In genomic region chr5:134001938-134002731, GRCh38 we compare ENCODE assay signal across 12 cellular contexts. TPM values are rescaled to one million over a fixed set of nuclear protein-coding genes. Genes with fewer than 3 reads are reported as not detected.
DNase-seq lines count a peak whose midpoint lies in the region; ATAC-seq, FAIRE-seq and TF ChIP-seq lines count a peak whose summit lies in the region.
"Had no signal": no experiment of that assay in that cellular context is flagged by ENCODE, and none has a peak within 500 bp of the region (broad histone marks: within the 10 kb centered on the region; RNA-seq: fewer than 3 reads in every experiment).

No MANE protein-coding gene starts in this region.

- H4K20me1 ChIP-seq in K562 (replicated peaks; ENCODE audit: control insufficient read depth, insufficient read depth, low read length), result peaks cover 36% of the 10 kb centered on the region

- H3K4me3 ChIP-seq in CD4-positive, alpha-beta memory T cell (ENCODE audit: low read length in 2 of 2), result no peak overlapping the region
- H3K4me3 ChIP-seq in K562, result peak overlapping the region; percentile 99; the same call in 1 of the 2 replicates

- H3K36me3 ChIP-seq in CD4-positive, alpha-beta memory T cell (ENCODE audit: insufficient read depth, low read length), result peaks cover 4% of the 10 kb centered on the region
- peaks cover 44% of the 10 kb centered on the region for H3K36me3 ChIP-seq in K562 (ENCODE audit: control insufficient read depth, insufficient read depth, low read length)

- no peak overlapping the region for H2AFZ ChIP-seq in K562 (ENCODE audit: low read depth, low read length)

- peak overlapping the region; percentile 96 for H3K27ac ChIP-seq in CD4-positive, alpha-beta memory T cell (ENCODE audit: low read depth, low read length)
- H3K27ac ChIP-seq in K562 (ENCODE audit: extremely low read depth, low read depth, low read length), result peak overlapping the region; percentile 46; the same call in 2 of the 3 replicates

- TF ChIP-seq EP300 in K562 (IDR thresholded peaks at IDR 0.05; ENCODE audit: low read length), result no peak

- no peak for TF ChIP-seq POLR2A in K562 (conservative IDR thresholded peaks at IDR 0.05)

- DNase-seq in CD4-positive, alpha-beta memory T cell, result no peak
- DNase-seq in K562 (ENCODE audit: extremely low read depth in 1 of 4, low spot score in 3 of 4) (no peak), natural killer cell (no peak), LoVo (ENCODE audit: low spot score) (no peak), hepatic stellate cell (ENCODE audit: low spot score) (no peak)
- DNase-seq: GOT3; head of caudate nucleus; stimulated activated naive CD4-positive, alpha-beta T cell had no signal

- H3K4me3 Mint-ChIP-seq in CD4-positive, alpha-beta memory T cell, result peak overlapping the region; percentile 38 to 91 (median 68)
- peak overlapping the region in 3 of 4 donors; percentile 78 to 95 (median 79) for H3K4me3 Mint-ChIP-seq in IgD-negative memory B cell
- peak overlapping the region; percentile 42 for H3K4me3 Mint-ChIP-seq in natural killer cell

- peak overlapping the region; percentile 94 to 99; a peak in 3 of 4 replicates for H3K9ac ChIP-seq in K562 (ENCODE audit: insufficient read depth in 1 of 2, low read depth in 2 of 2, low read length in 2 of 2)

- CTCF ChIA-PET in CD4-positive, alpha-beta memory T cell (lab: Charles Lee; ENCODE audit: partially characterized antibody), result interaction anchor here (0.9 kb wide), 1 partner anchor 9 kb away, joined by 4 read pairs; no protein-coding TSS in a partner anchor
- CTCF ChIA-PET in K562 (lab: Yijun Ruan, JAX; ENCODE audit: low intra/inter-chr PET ratio), result no interaction called here

- no peak for TF ChIP-seq RAD21 in K562 (CRISPR knock-in tag; conservative IDR thresholded peaks at IDR 0.05 in 1 of 2, IDR thresholded peaks at IDR 0.05 in 1 of 2)

- H3K36me3 Mint-ChIP-seq in CD4-positive, alpha-beta memory T cell, result peaks cover 0 to 19% of the 10 kb centered on the region in 2 donors
- H3K36me3 Mint-ChIP-seq in IgD-negative memory B cell (no peaks in the 10 kb centered on the region), natural killer cell (no peaks in the 10 kb centered on the region)

- in situ Hi-C loops in K562 (cut with MboI), result no loop called here

- WGBS in K562 (ENCODE audit: insufficient coverage, low coverage, missing lambda C conversion rate), result 89% methylated on average over 13 of the region's 13 CpGs

- H3K27ac Mint-ChIP-seq in CD4-positive, alpha-beta memory T cell, result peak overlapping the region; percentile 47 to 99 (median 86)
- H3K27ac Mint-ChIP-seq in IgD-negative memory B cell (peak overlapping the region in 2 of 3 donors; percentile 37 to 97), natural killer cell (peak overlapping the region; percentile 92 to 94)

- TF ChIP-seq CTCF in K562 (IDR thresholded peaks at IDR 0.05 in 2 of 3, conservative IDR thresholded peaks at IDR 0.05 in 1 of 3; ENCODE audit: insufficient read depth in 2 of 3, low read depth in 1 of 3, low read length in 3 of 3), result no peak
- no peak for TF ChIP-seq CTCF in natural killer cell (IDR thresholded peaks at IDR 0.05)

- POLR2A ChIA-PET in CD4-positive, alpha-beta memory T cell (lab: Charles Lee; ENCODE audit: partially characterized antibody), result no interaction called here
- POLR2A ChIA-PET in K562 (lab: Yijun Ruan, JAX), result interaction anchor here (0.6 to 1.0 kb wide), 4 partner anchors 10 to 1424 kb away, joined by 3 to 4 read pairs (median 4); no protein-coding TSS in a partner anchor

- H3K4me2 ChIP-seq in K562 (ENCODE audit: insufficient read depth, low read length), result peak overlapping the region; percentile 88

- intact Hi-C loops in CD4-positive, alpha-beta memory T cell (cut with micrococcal nuclease), result loop anchor here (10.0 kb wide), 3 partner anchors 633 to 903 kb away; partner anchors contain the start of genes CAMLG, PCBD2 and SAR1B
- intact Hi-C loops in K562 (cut with micrococcal nuclease), result no loop called here
- intact Hi-C loops in natural killer cell (cut with micrococcal nuclease), result no loop called here

- H3K9me3 ChIP-seq in CD4-positive, alpha-beta memory T cell (ENCODE audit: control insufficient read depth in 1 of 2, low read length in 2 of 2), result no peaks in the 10 kb centered on the region
- H3K9me3 ChIP-seq in K562 (replicated peaks; ENCODE audit: control insufficient read depth, insufficient read depth, low read depth, low read length), result no peaks in the 10 kb centered on the region
- H3K9me3 ChIP-seq: adrenal gland had no signal

- H3K9me1 ChIP-seq in K562 (ENCODE audit: control insufficient read depth, insufficient read depth, low read length), result peaks cover 6% of the 10 kb centered on the region

- no TSS peak for BruUV-seq in K562 (replicated peaks; lab: Mats Ljungman, UMichigan)

- peaks cover 57% of the 10 kb centered on the region for H3K4me1 ChIP-seq in CD4-positive, alpha-beta memory T cell (ENCODE audit: insufficient read depth, low read length)
- peaks cover 28 to 51% of the 10 kb centered on the region in 2 experiments; a peak in 4 of 5 replicates for H3K4me1 ChIP-seq in K562 (replicated peaks in 1 of 2; ENCODE audit: control insufficient read depth in 2 of 2, insufficient read depth in 2 of 2, low read length in 2 of 2)

- FAIRE-seq in K562 (lab: Jason Lieb, UNC), result no peak

- H3K9me3 Mint-ChIP-seq in CD4-positive, alpha-beta memory T cell, result no peaks in the 10 kb centered on the region
- H3K9me3 Mint-ChIP-seq in IgD-negative memory B cell (no peaks in the 10 kb centered on the region), natural killer cell (no peaks in the 10 kb centered on the region)

- ATAC-seq in K562, result no peak
- no peak for ATAC-seq in natural killer cell
- ATAC-seq in GM19455 (IDR thresholded peaks at IDR 0.05; ENCODE audit: unreplicated experiment), result no peak
- ATAC-seq in GM18511 (IDR thresholded peaks at IDR 0.05; ENCODE audit: unreplicated experiment), result no peak

- H3K27me3 Mint-ChIP-seq in CD4-positive, alpha-beta memory T cell, result no peaks in the 10 kb centered on the region
- H3K27me3 Mint-ChIP-seq in IgD-negative memory B cell (no peaks in the 10 kb centered on the region), natural killer cell (ENCODE audit: low read depth in 2 of 2) (peaks cover 0 to 3% of the 10 kb centered on the region in 2 donors)

- peaks cover 88% of the 10 kb centered on the region for H3K79me2 ChIP-seq in K562 (ENCODE audit: control insufficient read depth, insufficient read depth, low read length)

- peaks cover 36 to 67% (median 52%) of the 10 kb centered on the region in 4 donors for H3K4me1 Mint-ChIP-seq in CD4-positive, alpha-beta memory T cell
- H3K4me1 Mint-ChIP-seq in IgD-negative memory B cell (peaks cover 36 to 42% (median 37%) of the 10 kb centered on the region in 3 donors), natural killer cell (peaks cover 31 to 58% of the 10 kb centered on the region in 2 donors)

- H3K27me3 ChIP-seq in CD4-positive, alpha-beta memory T cell (ENCODE audit: insufficient read depth, low read length), result no peaks in the 10 kb centered on the region
- H3K27me3 ChIP-seq in K562 (ENCODE audit: control insufficient read depth in 2 of 2, insufficient read depth in 2 of 2, low read length in 2 of 2), result no peaks in the 10 kb centered on the region
- H3K27me3 ChIP-seq: adrenal gland had no signal

RNA-seq across cellular contexts. Expression of gene VDAC1, which starts 2.6 kb away (rescaled TPM):
- total RNA-seq in CD4-positive, alpha-beta memory T cell, result 10 to 100 TPM; 45.1 to 46.4 TPM
- 100 to 1,000 TPM; 100 to 103 TPM for polyA plus RNA-seq in CD4-positive, alpha-beta memory T cell
- polyA plus RNA-seq in IgD-negative memory B cell (90.0 TPM), K562 (2011; rRNA removed) (155 and 168 TPM in 2 replicates), K562 (2014; fragmentation: Illumina TruSeq; extraction: Trizol) (343 and 365 TPM in 2 replicates), K562 (2014; fragmentation: Nextera tagmentation; extraction: Ambion mirVana) (100 to 1,000 TPM; 293 to 301 TPM), K562 (2014; rRNA removed) (221 and 243 TPM in 2 replicates)
- 105 and 116 TPM in 2 replicates for total RNA-seq in K562 (2011; cell fraction: chromatin; rRNA removed; ENCODE audit: low replicate concordance)
- 68.0 and 70.9 TPM in 2 replicates for total RNA-seq in K562 (2011; cell fraction: nucleolus; rRNA removed)
- total RNA-seq in K562 (2011; cell fraction: nucleoplasm; rRNA removed), result 116 and 155 TPM in 2 replicates
- total RNA-seq in K562 (2014; rRNA removed) (224 and 228 TPM in 2 replicates), K562 (2014; rRNA removed; fragmentation: Illumina TruSeq; extraction: Trizol) (366 and 402 TPM in 2 replicates), K562 (2015; rRNA removed; fragmentation: Illumina TruSeq; extraction: Trizol) (319 and 320 TPM in 2 replicates), K562 (2021) (257 and 267 TPM in 2 replicates), natural killer cell (10 to 100 TPM; 54.0 to 63.3 (median 60.2) TPM)
- polyA plus RNA-seq in K562 (2011; cell fraction: cytosol; rRNA removed), result 84.1 and 126 TPM in 2 replicates
- 76.3 and 97.2 TPM in 2 replicates for polyA plus RNA-seq in K562 (2011; cell fraction: nucleus; rRNA removed)
- 230 and 274 TPM in 2 replicates for polyA plus RNA-seq in K562 (2012)
- polyA minus RNA-seq in K562 (2011; rRNA and poly(A)+ RNA removed), result 252 and 302 TPM in 2 replicates
- polyA minus RNA-seq in K562 (2011; cell fraction: cytosol; rRNA and poly(A)+ RNA removed), result 143 and 162 TPM in 2 replicates
- 29.8 and 47.0 TPM in 2 replicates for polyA minus RNA-seq in K562 (2011; cell fraction: nucleus; rRNA and poly(A)+ RNA removed)

RNA-seq across cellular contexts. Expression of gene C5orf15, which starts 33.7 kb away (rescaled TPM):
- total RNA-seq in CD4-positive, alpha-beta memory T cell, result 10 to 100 TPM; 13.3 to 16.0 TPM
- 10 to 100 TPM; 28.5 to 28.8 TPM for polyA plus RNA-seq in CD4-positive, alpha-beta memory T cell
- polyA plus RNA-seq in IgD-negative memory B cell, result 25.5 TPM
- 43.2 and 55.8 TPM in 2 replicates for total RNA-seq in K562 (2011; cell fraction: chromatin; rRNA removed; ENCODE audit: low replicate concordance)
- total RNA-seq in K562 (2011; cell fraction: nucleolus; rRNA removed), result 42.0 and 45.9 TPM in 2 replicates
- 49.2 and 65.0 TPM in 2 replicates for total RNA-seq in K562 (2011; cell fraction: nucleoplasm; rRNA removed)
- 23.3 and 28.2 TPM in 2 replicates for total RNA-seq in K562 (2014; rRNA removed)
- 44.0 and 45.6 TPM in 2 replicates for total RNA-seq in K562 (2014; rRNA removed; fragmentation: Illumina TruSeq; extraction: Trizol)
- 35.5 and 36.3 TPM in 2 replicates for total RNA-seq in K562 (2015; rRNA removed; fragmentation: Illumina TruSeq; extraction: Trizol)
- total RNA-seq in K562 (2021), result 22.7 and 24.0 TPM in 2 replicates
- polyA plus RNA-seq in K562 (2011; rRNA removed), result 50.7 and 52.0 TPM in 2 replicates
- 25.2 and 36.2 TPM in 2 replicates for polyA plus RNA-seq in K562 (2011; cell fraction: cytosol; rRNA removed)
- 20.3 and 25.9 TPM in 2 replicates for polyA plus RNA-seq in K562 (2011; cell fraction: nucleus; rRNA removed)
- polyA plus RNA-seq in K562 (2012), result 23.1 and 36.4 TPM in 2 replicates
- 46.4 and 49.8 TPM in 2 replicates for polyA plus RNA-seq in K562 (2014; fragmentation: Illumina TruSeq; extraction: Trizol)
- polyA plus RNA-seq in K562 (2014; fragmentation: Nextera tagmentation; extraction: Ambion mirVana), result 10 to 100 TPM; 30.0 to 32.5 TPM
- polyA plus RNA-seq in K562 (2014; rRNA removed), result 35.7 and 40.2 TPM in 2 replicates
- 44.5 and 49.8 TPM in 2 replicates for polyA minus RNA-seq in K562 (2011; rRNA and poly(A)+ RNA removed)
- 23.3 and 43.8 TPM in 2 replicates for polyA minus RNA-seq in K562 (2011; cell fraction: cytosol; rRNA and poly(A)+ RNA removed)
- polyA minus RNA-seq in K562 (2011; cell fraction: nucleus; rRNA and poly(A)+ RNA removed), result 9.3 and 15.6 TPM in 2 replicates
- 10 to 100 TPM; 15.2 to 19.9 (median 18.0) TPM for total RNA-seq in natural killer cell
